ENCODE assay signal across 19 cellular contexts in the genomic region with DNA sequence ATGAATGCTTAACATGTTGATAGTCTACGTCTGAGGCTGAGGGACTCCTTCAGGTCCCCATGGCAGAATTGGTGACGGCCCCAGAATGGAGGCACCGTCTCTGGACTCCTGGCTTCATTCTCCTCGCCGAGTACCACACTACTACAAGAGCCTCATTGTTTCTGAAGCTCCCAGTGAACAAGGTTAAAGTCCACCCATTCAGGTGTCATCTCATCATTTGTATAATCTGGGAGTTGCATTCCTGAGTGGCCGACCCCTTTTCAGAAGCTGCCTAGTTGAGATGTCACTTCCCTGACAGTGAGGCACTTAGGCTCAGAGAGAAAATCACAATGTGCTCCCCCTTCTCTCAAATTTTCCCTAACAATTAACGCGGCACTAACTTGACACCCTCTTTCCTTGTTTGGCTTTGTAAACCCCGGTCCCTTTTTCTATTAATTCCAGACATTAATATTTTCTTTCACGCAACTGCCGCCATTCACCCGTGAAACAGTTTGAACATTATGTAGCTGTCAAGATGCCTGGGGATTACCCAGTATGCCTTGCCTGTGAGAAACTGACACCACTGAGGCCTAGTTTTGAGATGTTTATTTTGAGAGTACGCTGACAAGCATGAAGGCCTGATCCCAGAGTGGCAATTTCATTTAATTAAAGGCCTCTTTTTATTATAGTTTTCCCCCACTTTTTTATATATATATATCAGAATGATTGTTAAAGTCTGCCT.
DNase-seq lines count a peak whose midpoint lies in the region; ATAC-seq and TF ChIP-seq lines count a peak whose summit lies in the region.
"Had no signal": no experiment of that assay in that cellular context is flagged by ENCODE, and none has a peak within 500 bp of the region (broad histone marks: within the 10 kb centered on the region; RNA-seq: fewer than 3 reads in every experiment).

No MANE protein-coding gene starts in this region.

- H3K4me1 ChIP-seq in Caco-2: peaks cover 8% of the 10 kb centered on the region
- H3K4me1 ChIP-seq in neuronal stem cell (ENCODE audit: control insufficient read depth in 2 of 2, insufficient read depth in 1 of 2, low read depth in 1 of 2, low read length in 2 of 2): peaks cover 4 to 26% of the 10 kb centered on the region in 2 donors
- H3K4me1 ChIP-seq: BE2C had no signal

- H3K27ac ChIP-seq in neuronal stem cell (replicated peaks; ENCODE audit: low read length): no peak overlapping the region

- no peak overlapping the region for H2BK120ac ChIP-seq in neuronal stem cell (ENCODE audit: low read depth, low read length)

- H3K18ac ChIP-seq in neuronal stem cell (ENCODE audit: low read length): no peak overlapping the region

- peak overlapping the region; percentile 54 for H2AFZ ChIP-seq in neuronal stem cell (ENCODE audit: low read length)

- H3K4me3 ChIP-seq in Caco-2 (ENCODE audit: low read depth, low read length): no peak overlapping the region
- no peak overlapping the region for H3K4me3 ChIP-seq in neuronal stem cell (ENCODE audit: low read length in 2 of 2)
- H3K4me3 ChIP-seq: K562 had no signal

- POLR2A ChIA-PET in Caco-2 (lab: Charles Lee): no interaction called here

- H3K4me1 Mint-ChIP-seq in Caco-2 (ENCODE audit: low read depth, unreplicated experiment): no peaks in the 10 kb centered on the region
- peaks cover 49% of the 10 kb centered on the region for H3K4me1 Mint-ChIP-seq in nephron progenitor cell
- H3K4me1 Mint-ChIP-seq in CD14-positive monocyte: no peaks in the 10 kb centered on the region

- ATAC-seq in left cardiac atrium: no peak
- ATAC-seq: HCT116, K562 had no signal

- DNase-seq in Caco-2 (peak; percentile 5 to 36), NCI-H526 (lab: John Stamatoyannopoulos, UW) (peak; percentile 70 to 76), nephron progenitor cell (no peak), neuronal stem cell (ENCODE audit: low spot score) (no peak), CD14-positive monocyte (ENCODE audit: low spot score) (no peak), NCI-H187 (lab: John Stamatoyannopoulos, UW) (no peak), left cardiac atrium (no peak)
- DNase-seq: ACHN; BE2C; C1 segment of cervical spinal cord; CD4-positive, alpha-beta T cell; DMS79 treated with DMSO at 0.1 percent for 48 hours; GF-D8; GOT3; H7; HFFc6; IMR-90 had no signal

- no peak overlapping the region for H3K14ac ChIP-seq in neuronal stem cell (ENCODE audit: low read length)

- no peak overlapping the region for H4K91ac ChIP-seq in neuronal stem cell (ENCODE audit: low read depth, low read length, poor library complexity)

- H3K27me3 Mint-ChIP-seq in Caco-2 (ENCODE audit: insufficient read depth, unreplicated experiment) (no peaks in the 10 kb centered on the region), nephron progenitor cell (ENCODE audit: low read depth, poor library complexity) (no peaks in the 10 kb centered on the region), CD14-positive monocyte (ENCODE audit: low read depth in 3 of 3) (peaks cover 0 to 1% (median 0%) of the 10 kb centered on the region in 3 donors)
- H3K27me3 Mint-ChIP-seq: CD4-positive, alpha-beta T cell had no signal

- H3K36me3 Mint-ChIP-seq in Caco-2 (ENCODE audit: insufficient read depth, unreplicated experiment) (no peaks in the 10 kb centered on the region), nephron progenitor cell (ENCODE audit: low read depth) (no peaks in the 10 kb centered on the region), CD14-positive monocyte (peaks cover 27 to 50% of the 10 kb centered on the region in 2 donors)

- no TSS peak for BruUV-seq in Caco-2 (replicated peaks; lab: Mats Ljungman, UMichigan)

- no peak overlapping the region for H3K4ac ChIP-seq in neuronal stem cell (ENCODE audit: low read length)

- H3K27me3 ChIP-seq in Caco-2 (replicated peaks; ENCODE audit: control insufficient read depth, insufficient read depth, low read length) (no peaks in the 10 kb centered on the region), neuronal stem cell (ENCODE audit: control insufficient read depth in 3 of 3, insufficient read depth in 3 of 3, low read depth in 1 of 3, low read length in 3 of 3) (no peaks in the 10 kb centered on the region)
- H3K27me3 ChIP-seq: BE2C had no signal

- H3K9me3 Mint-ChIP-seq in Caco-2 (ENCODE audit: unreplicated experiment) (no peaks in the 10 kb centered on the region), nephron progenitor cell (no peaks in the 10 kb centered on the region), CD14-positive monocyte (no peaks in the 10 kb centered on the region)
- H3K9me3 Mint-ChIP-seq: CD4-positive, alpha-beta T cell had no signal

- intact Hi-C loops in Caco-2 (cut with micrococcal nuclease; ENCODE audit: unreplicated experiment): no loop called here
- intact Hi-C loops in CD14-positive monocyte (cut with micrococcal nuclease): no loop called here
- intact Hi-C loops in left cardiac atrium (cut with DNase I): no loop called here

- CTCF ChIA-PET in Caco-2 (lab: Charles Lee): no interaction called here

- H3K4me2 ChIP-seq in neuronal stem cell (ENCODE audit: insufficient read depth, low read length, poor library complexity, severe bottlenecking): no peak overlapping the region

- H3K4me3 Mint-ChIP-seq in Caco-2 (ENCODE audit: unreplicated experiment) (no peak overlapping the region), nephron progenitor cell (no peak overlapping the region), CD14-positive monocyte (no peak overlapping the region)
- H3K4me3 Mint-ChIP-seq: CD4-positive, alpha-beta T cell; HFFc6 had no signal

- no peaks in the 10 kb centered on the region for H3K79me1 ChIP-seq in neuronal stem cell (ENCODE audit: low read depth, low read length)

- no peak overlapping the region for H4K8ac ChIP-seq in neuronal stem cell (ENCODE audit: low read depth, low read length)

- no peak overlapping the region for H3K23ac ChIP-seq in neuronal stem cell (ENCODE audit: low read depth, low read length, poor library complexity)

- no peak for TF ChIP-seq CTCF in Caco-2 (IDR thresholded peaks at IDR 0.05; ENCODE audit: insufficient read depth in 1 of 2, low read depth in 1 of 2, low read length in 1 of 2, severe bottlenecking in 1 of 2, unreplicated experiment in 1 of 2)
- TF ChIP-seq CTCF in nephron progenitor cell (IDR thresholded peaks at IDR 0.05): no peak
- no peak for TF ChIP-seq CTCF in CD14-positive monocyte (IDR thresholded peaks at IDR 0.05)

- no peak overlapping the region for H2BK5ac ChIP-seq in neuronal stem cell (ENCODE audit: low read length)

- no peak overlapping the region for H3K9ac ChIP-seq in neuronal stem cell (ENCODE audit: low read depth, low read length, poor library complexity)

- H3K27ac Mint-ChIP-seq in Caco-2 (ENCODE audit: unreplicated experiment) (no peak overlapping the region), nephron progenitor cell (peak overlapping the region; percentile 58), CD14-positive monocyte (peak overlapping the region in 1 of 7 donors; percentile 13)
- H3K27ac Mint-ChIP-seq: CD4-positive, alpha-beta T cell; HFFc6 had no signal

- no peak overlapping the region for H2BK15ac ChIP-seq in neuronal stem cell (ENCODE audit: low read length)

- no peak overlapping the region for H2AK5ac ChIP-seq in neuronal stem cell (ENCODE audit: low read depth, low read length)

- no peaks in the 10 kb centered on the region for H3K36me3 ChIP-seq in Caco-2 (ENCODE audit: control insufficient read depth, insufficient read depth, low read length)
- no peaks in the 10 kb centered on the region for H3K36me3 ChIP-seq in neuronal stem cell (replicated peaks in 1 of 2; ENCODE audit: control insufficient read depth in 2 of 2, insufficient read depth in 2 of 2, low read length in 2 of 2)
- H3K36me3 ChIP-seq: BE2C had no signal

- H2BK12ac ChIP-seq in neuronal stem cell (ENCODE audit: low read length): no peak overlapping the region

- no CpG with 5 or more reads among the region's 13 CpGs for WGBS in neuronal stem cell (ENCODE audit: extremely low coverage in 2 of 2, insufficient read length in 2 of 2, insufficient replicate concordance in 1 of 2), 2 donors

- no peaks in the 10 kb centered on the region for H3K9me3 ChIP-seq in Caco-2
- H3K9me3 ChIP-seq in neuronal stem cell (replicated peaks in 1 of 2; ENCODE audit: control insufficient read depth in 2 of 2, insufficient read depth in 1 of 2, low read depth in 1 of 2, low read length in 2 of 2): no peaks in the 10 kb centered on the region
- H3K9me3 ChIP-seq: BE2C had no signal

Comparison
In these comparisons a context has a peak if more than half of its experiments do, and no peak if none do; other contexts are left out.
1. DNase-seq: peak in Caco-2 (2 of 2) and NCI-H526 (2 of 2); none in nephron progenitor cell (single experiment), neuronal stem cell (single experiment), CD14-positive monocyte (single experiment), NCI-H187 (0 of 2) and left cardiac atrium (single experiment).